Comparison of ENCODE assay signal across 16 cellular contexts in the genomic region with DNA sequence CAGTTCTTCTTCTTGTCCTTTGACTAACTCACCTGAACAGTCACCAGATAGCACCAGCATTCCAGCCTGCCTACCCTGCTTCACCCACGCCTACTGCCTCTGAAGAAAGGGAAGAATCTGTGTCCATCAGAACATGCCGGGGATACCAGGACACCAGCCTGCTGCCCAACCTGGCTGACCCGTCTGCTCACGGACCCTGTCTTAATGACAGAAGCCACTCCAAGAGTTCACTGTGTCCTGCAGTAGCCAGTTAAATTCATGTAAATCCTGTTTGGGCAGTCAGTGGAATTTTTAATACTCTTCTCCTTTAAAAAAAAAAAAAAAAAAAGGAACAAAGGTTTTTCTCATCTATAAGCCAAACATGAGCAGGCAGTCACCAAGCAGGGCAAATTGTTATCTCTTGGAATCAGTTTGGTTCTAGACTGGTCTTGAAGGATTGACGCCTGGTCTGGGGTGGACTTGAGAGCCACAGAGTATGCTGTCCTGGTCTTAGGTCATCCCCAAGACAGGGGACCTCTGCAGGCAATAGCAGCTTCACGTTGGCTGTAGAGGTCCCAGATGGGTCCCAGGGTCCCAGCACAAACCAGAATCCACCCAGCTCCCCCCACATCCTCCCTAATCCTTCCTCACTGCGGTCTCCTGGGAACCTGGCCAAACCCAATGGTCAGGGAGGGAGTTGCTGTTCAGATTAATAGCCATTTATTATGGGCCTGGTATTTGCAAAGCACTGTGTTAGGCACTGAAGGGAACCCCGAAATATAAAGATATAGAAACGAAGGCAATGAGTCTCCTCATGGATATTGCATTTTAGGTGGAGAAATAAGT.
DNase-seq lines count a peak whose midpoint lies in the region; TF ChIP-seq lines count a peak whose summit lies in the region.
"Had no signal": no experiment of that assay in that cellular context is flagged by ENCODE, and none has a peak within 500 bp of the region (broad histone marks: within the 10 kb centered on the region; RNA-seq: fewer than 3 reads in every experiment).

No MANE protein-coding gene starts in this region.

- H3K27me3 Mint-ChIP-seq in activated naive CD4-positive, alpha-beta T cell treated with anti-CD3 and anti-CD28 coated beads for 36 hours (ENCODE audit: low read depth): no peaks in the 10 kb centered on the region

- in situ Hi-C loops in transverse colon (cut with MboI; ENCODE audit: low pct_ligation_motif_present in 1 of 4, low pct_unique_long_range_greater_than_20kb in 1 of 4, low sequenced_read_pairs in 3 of 4): no loop called here

- H3K27me3 ChIP-seq in stomach (no peaks in the 10 kb centered on the region), transverse colon (no peaks in the 10 kb centered on the region)
- H3K27me3 ChIP-seq: esophagus muscularis mucosa, sigmoid colon, SJSA1 had no signal

- H3K27ac Mint-ChIP-seq in activated naive CD4-positive, alpha-beta T cell treated with anti-CD3 and anti-CD28 coated beads for 36 hours: peak overlapping the region; percentile 85

- no peak for TF ChIP-seq EP300 in stomach (IDR thresholded peaks at IDR 0.05)
- TF ChIP-seq EP300 in transverse colon (IDR thresholded peaks at IDR 0.05; ENCODE audit: low read depth): no peak

- H3K36me3 Mint-ChIP-seq in activated naive CD4-positive, alpha-beta T cell treated with anti-CD3 and anti-CD28 coated beads for 36 hours (ENCODE audit: low read depth): peaks cover 37% of the 10 kb centered on the region

- intact Hi-C loops in activated naive CD4-positive, alpha-beta T cell treated with anti-CD3 and anti-CD28 coated beads for 36 hours (cut with micrococcal nuclease): no loop called here
- intact Hi-C loops in stomach (cut with DNase I; ENCODE audit: low total_unique reads) (no loop called here), transverse colon (cut with DNase I; ENCODE audit: low total_unique reads) (no loop called here)

- H3K4me3 Mint-ChIP-seq in activated naive CD4-positive, alpha-beta T cell treated with anti-CD3 and anti-CD28 coated beads for 36 hours: no peak overlapping the region
- H3K4me3 Mint-ChIP-seq: nephron had no signal

- no peak for TF ChIP-seq CTCF in VCaP (conservative IDR thresholded peaks at IDR 0.05)
- TF ChIP-seq CTCF in fibroblast of mammary gland (conservative IDR thresholded peaks at IDR 0.05; ENCODE audit: control insufficient read depth, insufficient read depth, low read depth, low read length): no peak
- TF ChIP-seq CTCF in stomach (IDR thresholded peaks at IDR 0.05): no peak
- no peak for TF ChIP-seq CTCF in transverse colon (IDR thresholded peaks at IDR 0.05)

- no peaks in the 10 kb centered on the region for H3K36me3 ChIP-seq in stomach
- no peaks in the 10 kb centered on the region for H3K36me3 ChIP-seq in transverse colon
- H3K36me3 ChIP-seq: esophagus muscularis mucosa, sigmoid colon, SJSA1 had no signal

- no peaks in the 10 kb centered on the region for H3K9me3 Mint-ChIP-seq in activated naive CD4-positive, alpha-beta T cell treated with anti-CD3 and anti-CD28 coated beads for 36 hours
- H3K9me3 Mint-ChIP-seq: nephron had no signal

- peaks cover 93% of the 10 kb centered on the region for H3K4me1 Mint-ChIP-seq in activated naive CD4-positive, alpha-beta T cell treated with anti-CD3 and anti-CD28 coated beads for 36 hours (ENCODE audit: low read depth)

- CTCF ChIA-PET in activated naive CD4-positive, alpha-beta T cell treated with anti-CD3 and anti-CD28 coated beads for 36 hours (lab: Charles Lee): interaction anchor here (1.1 kb wide), 1 partner anchor 37 kb away, joined by 3 read pairs; no protein-coding TSS in a partner anchor

- 37 to 48% (median 46%) methylated on average over 9 of the region's 9 CpGs for WGBS in stomach, 5 donors
- WGBS in transverse colon (ENCODE audit: low coverage in 1 of 2), 2 donors: 43 to 55% methylated on average over 4 to 9 of the region's 9 CpGs

- peaks cover 30 to 79% (median 38%) of the 10 kb centered on the region in 4 donors for H3K4me1 ChIP-seq in stomach
- peaks cover 5 to 49% (median 38%) of the 10 kb centered on the region in 4 donors for H3K4me1 ChIP-seq in transverse colon
- H3K4me1 ChIP-seq: sigmoid colon, SJSA1 had no signal

- no peak for DNase-seq in activated naive CD4-positive, alpha-beta T cell treated with anti-CD3 and anti-CD28 coated beads for 36 hours
- no peak for DNase-seq in activated naive CD4-positive, alpha-beta T cell (lab: John Stamatoyannopoulos, UW)
- DNase-seq in fibroblast of mammary gland (ENCODE audit: low read depth) (peak; percentile 54), stomach (no peak), transverse colon (no peak), RPMI8226 (no peak), SK-N-DZ (ENCODE audit: low spot score) (no peak)
- DNase-seq: anterior cingulate cortex, GF-D8, NCI-H1092, NCI-H510A treated with DMSO at 0.1 percent for 48 hours, sigmoid colon had no signal

- TF ChIP-seq POLR2A in stomach (IDR thresholded peaks at IDR 0.05): no peak
- TF ChIP-seq POLR2A in transverse colon (IDR thresholded peaks at IDR 0.05): no peak

- H3K27ac ChIP-seq in VCaP: peak overlapping the region; percentile 82
- peak overlapping the region in 3 of 5 donors; percentile 6 to 60 (median 58) for H3K27ac ChIP-seq in stomach
- H3K27ac ChIP-seq in transverse colon: no peak overlapping the region
- H3K27ac ChIP-seq: esophagus muscularis mucosa, sigmoid colon, SJSA1 had no signal

- no peaks in the 10 kb centered on the region for H3K9me3 ChIP-seq in stomach
- no peaks in the 10 kb centered on the region for H3K9me3 ChIP-seq in transverse colon
- H3K9me3 ChIP-seq: esophagus muscularis mucosa, sigmoid colon, SJSA1 had no signal

- H3K4me3 ChIP-seq in fibroblast of mammary gland (ENCODE audit: control insufficient read depth, low read depth, low read length) (no peak overlapping the region), stomach (no peak overlapping the region), transverse colon (no peak overlapping the region)
- H3K4me3 ChIP-seq: esophagus muscularis mucosa, sigmoid colon, SJSA1 had no signal

Comparison
In these comparisons a context has a peak if more than half of its experiments do, and no peak if none do; other contexts are left out.
1. H3K27ac ChIP-seq: peak in VCaP (single experiment) and stomach (3 of 5); none in transverse colon (0 of 4).